ENCODE assay signal across 13 cellular contexts in the genomic region with DNA sequence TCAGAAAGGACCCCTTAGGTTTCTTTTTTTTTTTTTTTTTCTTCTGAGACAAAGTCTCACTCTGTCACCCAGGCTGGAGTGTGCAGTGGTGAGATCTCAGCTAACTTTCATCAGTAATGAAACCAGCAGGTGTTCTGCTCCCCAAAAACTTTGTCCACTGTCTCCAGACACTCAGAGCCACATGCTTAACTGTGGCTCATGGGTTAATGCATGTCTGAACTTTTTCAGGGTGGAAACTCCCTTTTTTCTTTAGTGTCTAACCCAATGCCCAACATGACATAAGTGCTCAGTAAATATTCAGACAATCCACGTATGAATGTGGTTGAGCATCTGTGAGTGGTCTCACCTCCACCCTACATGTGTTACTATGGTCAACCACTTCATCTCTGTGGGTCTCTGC. TPM values are rescaled to one million over a fixed set of nuclear protein-coding genes. Genes with fewer than 3 reads are reported as not detected.
A peak's percentile ranks its signal among the peaks of the same experiment; 100 is the strongest.
DNase-seq lines count a peak whose midpoint lies in the region; ATAC-seq and TF ChIP-seq lines count a peak whose summit lies in the region.
"Had no signal": no experiment of that assay in that cellular context is flagged by ENCODE, and none has a peak within 500 bp of the region (broad histone marks: within the 10 kb centered on the region; RNA-seq: fewer than 3 reads in every experiment).

No MANE protein-coding gene starts in this region.

- POLR2A ChIA-PET in CD8-positive, alpha-beta memory T cell (lab: Charles Lee) = no interaction called here

- no peak overlapping the region for H3K4me3 ChIP-seq in CD8-positive, alpha-beta memory T cell (ENCODE audit: low read length)
- H3K4me3 ChIP-seq: vagina had no signal

- H3K4me3 Mint-ChIP-seq in immature natural killer cell (no peak overlapping the region), osteocyte (ENCODE audit: unreplicated experiment) (no peak overlapping the region)
- no peak overlapping the region for H3K4me3 Mint-ChIP-seq in CD8-positive, alpha-beta memory T cell
- H3K4me3 Mint-ChIP-seq: activated T-cell treated with anti-CD3 and anti-CD28 coated beads, Interleukin-2, amount 50 U/mL, for 72 hours had no signal

- H3K27me3 Mint-ChIP-seq in immature natural killer cell (ENCODE audit: low read depth in 3 of 3) (peaks cover 0 to 6% (median 0%) of the 10 kb centered on the region in 3 donors), osteocyte (ENCODE audit: unreplicated experiment) (no peaks in the 10 kb centered on the region)
- H3K27me3 Mint-ChIP-seq in CD8-positive, alpha-beta memory T cell = peaks cover 0 to 2% of the 10 kb centered on the region in 2 donors

- H3K27ac Mint-ChIP-seq in immature natural killer cell = no peak overlapping the region
- H3K27ac Mint-ChIP-seq in CD8-positive, alpha-beta memory T cell = no peak overlapping the region
- no peak overlapping the region for H3K27ac Mint-ChIP-seq in osteocyte (ENCODE audit: unreplicated experiment)
- H3K27ac Mint-ChIP-seq: activated T-cell treated with anti-CD3 and anti-CD28 coated beads, Interleukin-2, amount 50 U/mL, for 72 hours had no signal

- CTCF ChIA-PET in CD8-positive, alpha-beta memory T cell (lab: Charles Lee) = no interaction called here

- no peak for TF ChIP-seq POLR2A in erythroblast (IDR thresholded peaks at IDR 0.05; ENCODE audit: low read length)

- H3K36me3 Mint-ChIP-seq in immature natural killer cell (peaks cover 0 to 7% (median 0%) of the 10 kb centered on the region in 3 donors), osteocyte (ENCODE audit: unreplicated experiment) (no peaks in the 10 kb centered on the region)
- peaks cover 0 to 6% (median 0%) of the 10 kb centered on the region in 3 donors for H3K36me3 Mint-ChIP-seq in CD8-positive, alpha-beta memory T cell

- H3K9me3 Mint-ChIP-seq in immature natural killer cell (no peaks in the 10 kb centered on the region), osteocyte (ENCODE audit: unreplicated experiment) (no peaks in the 10 kb centered on the region)
- H3K9me3 Mint-ChIP-seq in CD8-positive, alpha-beta memory T cell = no peaks in the 10 kb centered on the region

- H3K4me1 Mint-ChIP-seq in immature natural killer cell (peaks cover 7 to 11% of the 10 kb centered on the region in 2 donors), osteocyte (ENCODE audit: unreplicated experiment) (peaks cover 1% of the 10 kb centered on the region)
- H3K4me1 Mint-ChIP-seq in CD8-positive, alpha-beta memory T cell = peaks cover 10 to 18% (median 11%) of the 10 kb centered on the region in 3 donors

- no peak for TF ChIP-seq CTCF in osteocyte (IDR thresholded peaks at IDR 0.05)

- H3K4me1 ChIP-seq in CD8-positive, alpha-beta memory T cell (ENCODE audit: insufficient read depth, low read length) = no peaks in the 10 kb centered on the region
- H3K4me1 ChIP-seq: parathyroid adenoma, vagina had no signal

- H3K27ac ChIP-seq in CD8-positive, alpha-beta memory T cell (ENCODE audit: low read depth, low read length) = no peak overlapping the region
- H3K27ac ChIP-seq: parathyroid adenoma, vagina had no signal

- no peaks in the 10 kb centered on the region for H3K36me3 ChIP-seq in CD8-positive, alpha-beta memory T cell (ENCODE audit: insufficient read depth, low read length)
- H3K36me3 ChIP-seq: vagina had no signal

- peak; percentile 72 for ATAC-seq in GM18868 (IDR thresholded peaks at IDR 0.05; ENCODE audit: unreplicated experiment)
- peak; percentile 81 for ATAC-seq in GM21526 (IDR thresholded peaks at IDR 0.05; ENCODE audit: low FRiP score, unreplicated experiment)
- ATAC-seq in HG03095 (IDR thresholded peaks at IDR 0.05; ENCODE audit: unreplicated experiment) = peak; percentile 81
- ATAC-seq: HCT116 had no signal

- H3K27me3 ChIP-seq in CD8-positive, alpha-beta memory T cell (ENCODE audit: insufficient read depth, low read length, poor library complexity, severe bottlenecking) = no peaks in the 10 kb centered on the region
- H3K27me3 ChIP-seq: vagina had no signal

- H3K9me3 ChIP-seq in CD8-positive, alpha-beta memory T cell (ENCODE audit: low read length) = no peaks in the 10 kb centered on the region
- H3K9me3 ChIP-seq: vagina had no signal

- DNase-seq in immature natural killer cell = peak; percentile 27 to 48 (median 41)
- DNase-seq in CD8-positive, alpha-beta memory T cell = no peak
- DNase-seq in osteocyte (ENCODE audit: extremely low spot score, unreplicated experiment) = no peak
- no peak for DNase-seq in erythroblast (lab: John Stamatoyannopoulos, UW)
- no peak for DNase-seq in NCI-H446 treated with DMSO at 0.1 percent for 48 hours (lab: John Stamatoyannopoulos, UW)
- DNase-seq: activated T-cell treated with anti-CD3 and anti-CD28 coated beads, Interleukin-2, amount 50 U/mL, for 72 hours; DMS 273 treated with DMSO at 0.1 percent for 48 hours had no signal

RNA-seq across cellular contexts. Expression of a gene that starts 45.4 kb away (rescaled TPM):
- under 1 TPM in 1 of 3 donors, not detected in 2; 0.24 TPM for polyA plus RNA-seq in immature natural killer cell
- 10 to 100 TPM; 42.3 to 44.2 TPM for total RNA-seq in CD8-positive, alpha-beta memory T cell
- 1.3 TPM for polyA plus RNA-seq in CD8-positive, alpha-beta memory T cell
- total RNA-seq in osteocyte = 0.83 and 0.86 TPM in 2 replicates

Comparison
In these comparisons a context has a peak if more than half of its experiments do, and no peak if none do; other contexts are left out.
1. DNase-seq: peak in immature natural killer cell (3 of 3); none in CD8-positive, alpha-beta memory T cell (0 of 5), osteocyte (single experiment), erythroblast (0 of 2) and NCI-H446 treated with DMSO at 0.1 percent for 48 hours (single experiment).
2. RNA of a gene that starts 45.4 kb away (total RNA-seq): 42.3 to 44.2 TPM in CD8-positive, alpha-beta memory T cell; 0.83 to 0.86 TPM in osteocyte; every median in the first group is over 10 times any median in the second.
3. Peak in every context shown above with its lines, with median percentiles within 50 percentile points of each other: ATAC-seq.